1 cellular context compared by ENCODE assay signal in the genomic region with DNA sequence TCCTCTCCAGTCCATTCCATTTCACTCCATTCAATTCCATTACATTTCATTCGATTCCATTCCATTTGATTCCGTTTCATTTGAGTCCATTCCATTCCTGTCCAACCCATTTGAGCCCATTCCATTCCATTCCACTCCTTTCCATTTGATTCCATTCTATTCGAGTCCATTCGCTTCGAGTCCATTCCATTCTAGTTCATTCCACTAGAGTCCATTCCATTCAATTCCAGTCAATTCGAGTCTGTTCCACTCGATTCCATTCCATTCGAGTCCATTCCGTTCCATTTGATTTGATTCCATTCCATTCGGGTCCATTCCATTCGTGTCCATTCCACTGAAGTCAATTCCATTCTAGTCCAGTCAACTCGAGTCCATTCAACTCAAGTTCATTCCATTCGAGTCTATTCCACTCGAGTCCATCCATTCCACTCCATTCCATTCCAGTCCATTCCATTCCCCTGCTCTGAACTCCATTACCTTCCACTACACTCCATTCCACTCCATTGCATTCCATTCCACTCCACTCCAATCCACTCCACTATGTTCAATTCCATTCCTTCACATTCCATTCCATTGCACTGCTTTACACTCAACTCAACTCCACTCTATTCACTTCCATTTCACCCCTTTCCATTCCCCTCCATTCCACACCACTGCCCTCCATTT.
TF ChIP-seq lines count a peak whose summit lies in the region.

No MANE protein-coding gene starts in this region.

TF ChIP-seq in GM23338, 12 proteins besides CTCF, POLR2A, EP300 and RAD21 (continued from another document):
- TF ChIP-seq, protein P1, sequence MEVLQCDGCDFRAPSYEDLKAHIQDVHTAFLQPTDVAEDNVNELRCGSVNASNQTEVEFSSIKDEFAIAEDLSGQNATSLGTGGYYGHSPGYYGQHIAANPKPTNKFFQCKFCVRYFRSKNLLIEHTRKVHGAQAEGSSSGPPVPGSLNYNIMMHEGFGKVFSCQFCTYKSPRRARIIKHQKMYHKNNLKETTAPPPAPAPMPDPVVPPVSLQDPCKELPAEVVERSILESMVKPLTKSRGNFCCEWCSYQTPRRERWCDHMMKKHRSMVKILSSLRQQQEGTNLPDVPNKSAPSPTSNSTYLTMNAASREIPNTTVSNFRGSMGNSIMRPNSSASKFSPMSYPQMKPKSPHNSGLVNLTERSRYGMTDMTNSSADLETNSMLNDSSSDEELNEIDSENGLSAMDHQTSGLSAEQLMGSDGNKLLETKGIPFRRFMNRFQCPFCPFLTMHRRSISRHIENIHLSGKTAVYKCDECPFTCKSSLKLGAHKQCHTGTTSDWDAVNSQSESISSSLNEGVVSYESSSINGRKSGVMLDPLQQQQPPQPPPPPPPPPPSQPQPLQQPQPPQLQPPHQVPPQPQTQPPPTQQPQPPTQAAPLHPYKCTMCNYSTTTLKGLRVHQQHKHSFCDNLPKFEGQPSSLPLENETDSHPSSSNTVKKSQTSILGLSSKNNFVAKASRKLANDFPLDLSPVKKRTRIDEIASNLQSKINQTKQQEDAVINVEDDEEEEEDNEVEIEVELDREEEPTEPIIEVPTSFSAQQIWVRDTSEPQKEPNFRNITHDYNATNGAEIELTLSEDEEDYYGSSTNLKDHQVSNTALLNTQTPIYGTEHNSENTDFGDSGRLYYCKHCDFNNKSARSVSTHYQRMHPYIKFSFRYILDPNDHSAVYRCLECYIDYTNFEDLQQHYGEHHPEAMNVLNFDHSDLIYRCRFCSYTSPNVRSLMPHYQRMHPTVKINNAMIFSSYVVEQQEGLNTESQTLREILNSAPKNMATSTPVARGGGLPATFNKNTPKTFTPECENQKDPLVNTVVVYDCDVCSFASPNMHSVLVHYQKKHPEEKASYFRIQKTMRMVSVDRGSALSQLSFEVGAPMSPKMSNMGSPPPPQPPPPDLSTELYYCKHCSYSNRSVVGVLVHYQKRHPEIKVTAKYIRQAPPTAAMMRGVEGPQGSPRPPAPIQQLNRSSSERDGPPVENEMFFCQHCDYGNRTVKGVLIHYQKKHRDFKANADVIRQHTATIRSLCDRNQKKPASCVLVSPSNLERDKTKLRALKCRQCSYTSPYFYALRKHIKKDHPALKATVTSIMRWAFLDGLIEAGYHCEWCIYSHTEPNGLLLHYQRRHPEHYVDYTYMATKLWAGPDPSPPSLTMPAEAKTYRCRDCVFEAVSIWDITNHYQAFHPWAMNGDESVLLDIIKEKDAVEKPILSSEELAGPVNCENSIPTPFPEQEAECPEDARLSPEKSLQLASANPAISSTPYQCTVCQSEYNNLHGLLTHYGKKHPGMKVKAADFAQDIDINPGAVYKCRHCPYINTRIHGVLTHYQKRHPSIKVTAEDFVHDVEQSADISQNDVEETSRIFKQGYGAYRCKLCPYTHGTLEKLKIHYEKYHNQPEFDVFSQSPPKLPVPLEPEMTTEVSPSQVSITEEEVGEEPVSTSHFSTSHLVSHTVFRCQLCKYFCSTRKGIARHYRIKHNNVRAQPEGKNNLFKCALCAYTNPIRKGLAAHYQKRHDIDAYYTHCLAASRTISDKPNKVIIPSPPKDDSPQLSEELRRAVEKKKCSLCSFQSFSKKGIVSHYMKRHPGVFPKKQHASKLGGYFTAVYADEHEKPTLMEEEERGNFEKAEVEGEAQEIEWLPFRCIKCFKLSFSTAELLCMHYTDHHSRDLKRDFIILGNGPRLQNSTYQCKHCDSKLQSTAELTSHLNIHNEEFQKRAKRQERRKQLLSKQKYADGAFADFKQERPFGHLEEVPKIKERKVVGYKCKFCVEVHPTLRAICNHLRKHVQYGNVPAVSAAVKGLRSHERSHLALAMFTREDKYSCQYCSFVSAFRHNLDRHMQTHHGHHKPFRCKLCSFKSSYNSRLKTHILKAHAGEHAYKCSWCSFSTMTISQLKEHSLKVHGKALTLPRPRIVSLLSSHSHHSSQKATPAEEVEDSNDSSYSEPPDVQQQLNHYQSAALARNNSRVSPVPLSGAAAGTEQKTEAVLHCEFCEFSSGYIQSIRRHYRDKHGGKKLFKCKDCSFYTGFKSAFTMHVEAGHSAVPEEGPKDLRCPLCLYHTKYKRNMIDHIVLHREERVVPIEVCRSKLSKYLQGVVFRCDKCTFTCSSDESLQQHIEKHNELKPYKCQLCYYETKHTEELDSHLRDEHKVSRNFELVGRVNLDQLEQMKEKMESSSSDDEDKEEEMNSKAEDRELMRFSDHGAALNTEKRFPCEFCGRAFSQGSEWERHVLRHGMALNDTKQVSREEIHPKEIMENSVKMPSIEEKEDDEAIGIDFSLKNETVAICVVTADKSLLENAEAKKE (CRISPR knock-in tag; IDR thresholded peaks at IDR 0.05) = no peak
- TF ChIP-seq JUNB (IDR thresholded peaks at IDR 0.05; ENCODE audit: unreplicated experiment) (no peak), NANOG (IDR thresholded peaks at IDR 0.05; ENCODE audit: borderline replicate concordance) (no peak), POLR2AphosphoS5 (IDR thresholded peaks at IDR 0.05; ENCODE audit: low read depth) (no peak), EZH2 (IDR thresholded peaks at IDR 0.05; ENCODE audit: low read depth, unreplicated experiment) (no peak)
